In genomic region chr1:171850951-171851350, GRCh38 we compare ENCODE assay signal across 1 cellular context.
TF ChIP-seq lines count a peak whose summit lies in the region.

No MANE protein-coding gene starts in this region.

TF ChIP-seq in GM12891, 5 proteins besides CTCF, POLR2A, EP300 and RAD21:
- no peak for TF ChIP-seq PAX5 (IDR thresholded peaks at IDR 0.05; ENCODE audit: insufficient read depth, low read length, severe bottlenecking)
- TF ChIP-seq SPI1 (IDR thresholded peaks at IDR 0.05; ENCODE audit: low read depth, low read length): no peak
- no peak for TF ChIP-seq TAF1 (IDR thresholded peaks at IDR 0.05; ENCODE audit: low read depth, low read length)
- TF ChIP-seq POLR2AphosphoS5 (IDR thresholded peaks at IDR 0.05; ENCODE audit: low read depth, low read length): no peak
- no peak for TF ChIP-seq POU2F2 (IDR thresholded peaks at IDR 0.05; ENCODE audit: low read depth, low read length)
TF ChIP-seq in GM12891: peak in this region for 0.
